ENCODE assay signal across 25 cellular contexts in the genomic region with DNA sequence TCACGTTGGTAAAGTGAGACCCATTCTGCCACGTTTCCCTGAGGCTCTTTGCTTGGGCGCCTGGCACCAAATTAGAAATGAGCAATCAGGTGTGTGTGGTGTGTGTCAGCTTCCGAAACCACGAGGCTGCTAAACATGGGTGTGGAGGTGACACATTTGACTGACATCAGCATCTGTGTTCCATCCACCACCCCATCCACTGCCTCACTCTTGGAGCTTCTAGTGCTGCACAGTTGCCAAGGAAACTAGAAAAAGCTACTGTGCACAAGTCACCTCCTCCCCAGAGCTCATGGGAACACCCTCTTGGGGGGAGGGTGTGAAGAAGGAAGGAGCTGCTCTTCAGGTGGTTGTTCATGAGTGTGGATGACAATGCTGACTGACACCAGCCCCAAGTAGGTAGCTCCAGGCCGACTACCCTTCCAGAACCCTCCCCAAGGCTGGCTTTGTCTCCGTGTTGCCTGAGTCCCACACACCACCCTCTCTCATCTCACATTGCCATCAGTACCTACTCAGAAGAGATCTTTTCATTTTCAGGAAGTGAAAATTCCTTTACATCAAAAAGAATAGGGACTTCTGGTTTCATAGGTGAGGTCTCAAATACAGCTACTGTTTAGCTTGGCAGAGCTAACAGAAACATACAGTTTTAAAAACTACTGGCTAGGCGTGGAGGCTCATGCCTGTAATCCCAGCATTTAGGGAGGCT.
DNase-seq lines count a peak whose midpoint lies in the region; ATAC-seq, FAIRE-seq and TF ChIP-seq lines count a peak whose summit lies in the region.
"Had no signal": no experiment of that assay in that cellular context is flagged by ENCODE, and none has a peak within 500 bp of the region (broad histone marks: within the 10 kb centered on the region; RNA-seq: fewer than 3 reads in every experiment).

No MANE protein-coding gene starts in this region.

- peak; percentile 58 for ATAC-seq in GM18505 (IDR thresholded peaks at IDR 0.05; ENCODE audit: unreplicated experiment)
- ATAC-seq in HG03439 (IDR thresholded peaks at IDR 0.05; ENCODE audit: unreplicated experiment) = no peak
- ATAC-seq: activated CD4-positive, CD25-positive, alpha-beta regulatory T cell treated with anti-CD3 and anti-CD28 coated beads, Interleukin-2, amount 50 U/mL, for 24 hours; activated CD8-positive, alpha-beta T cell treated with anti-CD3 and anti-CD28 coated beads for 36 hours; heart left ventricle; left cardiac atrium had no signal

- peak; percentile 41 for DNase-seq in M059J (ENCODE audit: low read depth)
- peak in 47 of 61 donors; percentile 9 to 96 (median 61) for DNase-seq in caudate nucleus (lab: John Stamatoyannopoulos, UW)
- peak; percentile 82 for DNase-seq in putamen (ENCODE audit: low spot score)
- no peak for DNase-seq in urothelium cell line (ENCODE audit: low spot score)
- no peak for DNase-seq in amniotic stem cell (lab: John Stamatoyannopoulos, UW)
- DNase-seq: activated CD8-positive, alpha-beta T cell treated with anti-CD3 and anti-CD28 coated beads for 36 hours; activated effector memory CD4-positive, alpha-beta T cell treated with Interleukin-2 at 50 U/mL for 16 hours; activated naive CD8-positive, alpha-beta T cell treated with anti-CD3 and anti-CD28 coated beads for 36 hours; Calu3; DND-41; heart left ventricle; Karpas-422; left cardiac atrium; NCI-H1092 treated with DMSO at 0.1 percent for 48 hours; NCI-H2029; NCI-H446; psoas muscle had no signal

- no peak for FAIRE-seq in urothelium cell line (lab: Jason Lieb, UNC)
- FAIRE-seq: GM12892, TTC549 had no signal

- no peak overlapping the region for H3K27ac ChIP-seq in caudate nucleus (ENCODE audit: low read depth, low read length)
- H3K27ac ChIP-seq: C4-2B, heart left ventricle, neutrophil, psoas muscle, vagina had no signal

- no peak for TF ChIP-seq POLR2A in GM18505 (IDR thresholded peaks at IDR 0.05; ENCODE audit: borderline replicate concordance, extremely low read depth, insufficient read depth, insufficient read length)

Comparison
In these comparisons a context has a peak if more than half of its experiments do, and no peak if none do; other contexts are left out.
1. DNase-seq: peak in M059J (single experiment), caudate nucleus (47 of 61) and putamen (single experiment); none in urothelium cell line (single experiment) and amniotic stem cell (single experiment).